Comparison of ENCODE assay signal across 1 cellular context in genomic region chr9:87674565-87675299, GRCh38.
TF ChIP-seq lines count a peak whose summit lies in the region.

No MANE protein-coding gene starts in this region.

TF ChIP-seq in K562, 482 proteins besides CTCF, POLR2A, EP300 and RAD21 (continued from another document and continues in another):
- peak; percentile 34; the same call in 1 of the 2 replicates for TF ChIP-seq HMBOX1 (IDR thresholded peaks at IDR 0.05)
- TF ChIP-seq SRSF9 (IDR thresholded peaks at IDR 0.05; ENCODE audit: borderline replicate concordance, low read depth, low read length) = no peak
- peak in 1 of 2 experiments; percentile 56; a peak in 2 of 4 replicates for TF ChIP-seq TRIM24 (IDR thresholded peaks at IDR 0.05)
- TF ChIP-seq, protein P1, sequence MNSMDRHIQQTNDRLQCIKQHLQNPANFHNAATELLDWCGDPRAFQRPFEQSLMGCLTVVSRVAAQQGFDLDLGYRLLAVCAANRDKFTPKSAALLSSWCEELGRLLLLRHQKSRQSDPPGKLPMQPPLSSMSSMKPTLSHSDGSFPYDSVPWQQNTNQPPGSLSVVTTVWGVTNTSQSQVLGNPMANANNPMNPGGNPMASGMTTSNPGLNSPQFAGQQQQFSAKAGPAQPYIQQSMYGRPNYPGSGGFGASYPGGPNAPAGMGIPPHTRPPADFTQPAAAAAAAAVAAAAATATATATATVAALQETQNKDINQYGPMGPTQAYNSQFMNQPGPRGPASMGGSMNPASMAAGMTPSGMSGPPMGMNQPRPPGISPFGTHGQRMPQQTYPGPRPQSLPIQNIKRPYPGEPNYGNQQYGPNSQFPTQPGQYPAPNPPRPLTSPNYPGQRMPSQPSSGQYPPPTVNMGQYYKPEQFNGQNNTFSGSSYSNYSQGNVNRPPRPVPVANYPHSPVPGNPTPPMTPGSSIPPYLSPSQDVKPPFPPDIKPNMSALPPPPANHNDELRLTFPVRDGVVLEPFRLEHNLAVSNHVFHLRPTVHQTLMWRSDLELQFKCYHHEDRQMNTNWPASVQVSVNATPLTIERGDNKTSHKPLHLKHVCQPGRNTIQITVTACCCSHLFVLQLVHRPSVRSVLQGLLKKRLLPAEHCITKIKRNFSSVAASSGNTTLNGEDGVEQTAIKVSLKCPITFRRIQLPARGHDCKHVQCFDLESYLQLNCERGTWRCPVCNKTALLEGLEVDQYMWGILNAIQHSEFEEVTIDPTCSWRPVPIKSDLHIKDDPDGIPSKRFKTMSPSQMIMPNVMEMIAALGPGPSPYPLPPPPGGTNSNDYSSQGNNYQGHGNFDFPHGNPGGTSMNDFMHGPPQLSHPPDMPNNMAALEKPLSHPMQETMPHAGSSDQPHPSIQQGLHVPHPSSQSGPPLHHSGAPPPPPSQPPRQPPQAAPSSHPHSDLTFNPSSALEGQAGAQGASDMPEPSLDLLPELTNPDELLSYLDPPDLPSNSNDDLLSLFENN (IDR thresholded peaks at IDR 0.05; ENCODE audit: low read depth in 2 of 2, low read length in 2 of 2) = peak in 1 of 2 experiments; percentile 43; a peak in 1 of 4 replicates
- TF ChIP-seq, protein P2, sequence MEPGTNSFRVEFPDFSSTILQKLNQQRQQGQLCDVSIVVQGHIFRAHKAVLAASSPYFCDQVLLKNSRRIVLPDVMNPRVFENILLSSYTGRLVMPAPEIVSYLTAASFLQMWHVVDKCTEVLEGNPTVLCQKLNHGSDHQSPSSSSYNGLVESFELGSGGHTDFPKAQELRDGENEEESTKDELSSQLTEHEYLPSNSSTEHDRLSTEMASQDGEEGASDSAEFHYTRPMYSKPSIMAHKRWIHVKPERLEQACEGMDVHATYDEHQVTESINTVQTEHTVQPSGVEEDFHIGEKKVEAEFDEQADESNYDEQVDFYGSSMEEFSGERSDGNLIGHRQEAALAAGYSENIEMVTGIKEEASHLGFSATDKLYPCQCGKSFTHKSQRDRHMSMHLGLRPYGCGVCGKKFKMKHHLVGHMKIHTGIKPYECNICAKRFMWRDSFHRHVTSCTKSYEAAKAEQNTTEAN (CRISPR knock-in tag; IDR thresholded peaks at IDR 0.05) = no peak
- TF ChIP-seq THRB (CRISPR knock-in tag; conservative IDR thresholded peaks at IDR 0.05) = no peak
- TF ChIP-seq CREB3 (tag; conservative IDR thresholded peaks at IDR 0.05; ENCODE audit: low read depth) = peak; percentile 73; the same call in 1 of the 2 replicates
- 0 out of 2 replicates have a peak, but pooled peaks have one; percentile 30 for TF ChIP-seq ATF7 (IDR thresholded peaks at IDR 0.05)
- no peak for TF ChIP-seq ZNF282 (CRISPR knock-in tag; IDR thresholded peaks at IDR 0.05)
- TF ChIP-seq, protein P3, sequence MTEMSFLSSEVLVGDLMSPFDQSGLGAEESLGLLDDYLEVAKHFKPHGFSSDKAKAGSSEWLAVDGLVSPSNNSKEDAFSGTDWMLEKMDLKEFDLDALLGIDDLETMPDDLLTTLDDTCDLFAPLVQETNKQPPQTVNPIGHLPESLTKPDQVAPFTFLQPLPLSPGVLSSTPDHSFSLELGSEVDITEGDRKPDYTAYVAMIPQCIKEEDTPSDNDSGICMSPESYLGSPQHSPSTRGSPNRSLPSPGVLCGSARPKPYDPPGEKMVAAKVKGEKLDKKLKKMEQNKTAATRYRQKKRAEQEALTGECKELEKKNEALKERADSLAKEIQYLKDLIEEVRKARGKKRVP (CRISPR knock-in tag; IDR thresholded peaks at IDR 0.05) = no peak
- TF ChIP-seq MECOM (CRISPR knock-in tag; IDR thresholded peaks at IDR 0.05) = no peak
- TF ChIP-seq ZNF253 (CRISPR knock-in tag; conservative IDR thresholded peaks at IDR 0.05) = no peak
- TF ChIP-seq POLR3G (IDR thresholded peaks at IDR 0.05; ENCODE audit: extremely low read depth, insufficient read length, insufficient replicate concordance) = no peak
- 0 out of 2 replicates have a peak, but pooled peaks have one; percentile 42 for TF ChIP-seq NFRKB (IDR thresholded peaks at IDR 0.05; ENCODE audit: low read depth)
- no peak for TF ChIP-seq FOXA3 (CRISPR knock-in tag; conservative IDR thresholded peaks at IDR 0.05 in 1 of 2, IDR thresholded peaks at IDR 0.05 in 1 of 2)
- TF ChIP-seq L3MBTL2 (IDR thresholded peaks at IDR 0.05) = 0 out of 2 replicates have a peak, but pooled peaks have one; percentile 36
- peak; percentile 79 for TF ChIP-seq MTA2 (IDR thresholded peaks at IDR 0.05; ENCODE audit: low read depth)
- TF ChIP-seq, protein P4, sequence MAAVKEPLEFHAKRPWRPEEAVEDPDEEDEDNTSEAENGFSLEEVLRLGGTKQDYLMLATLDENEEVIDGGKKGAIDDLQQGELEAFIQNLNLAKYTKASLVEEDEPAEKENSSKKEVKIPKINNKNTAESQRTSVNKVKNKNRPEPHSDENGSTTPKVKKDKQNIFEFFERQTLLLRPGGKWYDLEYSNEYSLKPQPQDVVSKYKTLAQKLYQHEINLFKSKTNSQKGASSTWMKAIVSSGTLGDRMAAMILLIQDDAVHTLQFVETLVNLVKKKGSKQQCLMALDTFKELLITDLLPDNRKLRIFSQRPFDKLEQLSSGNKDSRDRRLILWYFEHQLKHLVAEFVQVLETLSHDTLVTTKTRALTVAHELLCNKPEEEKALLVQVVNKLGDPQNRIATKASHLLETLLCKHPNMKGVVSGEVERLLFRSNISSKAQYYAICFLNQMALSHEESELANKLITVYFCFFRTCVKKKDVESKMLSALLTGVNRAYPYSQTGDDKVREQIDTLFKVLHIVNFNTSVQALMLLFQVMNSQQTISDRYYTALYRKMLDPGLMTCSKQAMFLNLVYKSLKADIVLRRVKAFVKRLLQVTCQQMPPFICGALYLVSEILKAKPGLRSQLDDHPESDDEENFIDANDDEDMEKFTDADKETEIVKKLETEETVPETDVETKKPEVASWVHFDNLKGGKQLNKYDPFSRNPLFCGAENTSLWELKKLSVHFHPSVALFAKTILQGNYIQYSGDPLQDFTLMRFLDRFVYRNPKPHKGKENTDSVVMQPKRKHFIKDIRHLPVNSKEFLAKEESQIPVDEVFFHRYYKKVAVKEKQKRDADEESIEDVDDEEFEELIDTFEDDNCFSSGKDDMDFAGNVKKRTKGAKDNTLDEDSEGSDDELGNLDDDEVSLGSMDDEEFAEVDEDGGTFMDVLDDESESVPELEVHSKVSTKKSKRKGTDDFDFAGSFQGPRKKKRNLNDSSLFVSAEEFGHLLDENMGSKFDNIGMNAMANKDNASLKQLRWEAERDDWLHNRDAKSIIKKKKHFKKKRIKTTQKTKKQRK (IDR thresholded peaks at IDR 0.05; ENCODE audit: borderline replicate concordance, low read depth, low read length) = no peak
- no peak for TF ChIP-seq ERF (CRISPR knock-in tag; IDR thresholded peaks at IDR 0.05)
- no peak for TF ChIP-seq SAFB (IDR thresholded peaks at IDR 0.05; ENCODE audit: borderline replicate concordance, low read depth, low read length)
- peak; percentile 45 to 55; a peak in 2 of 4 replicates for TF ChIP-seq FOXK2 (conservative IDR thresholded peaks at IDR 0.05 in 1 of 2, IDR thresholded peaks at IDR 0.05 in 1 of 2; ENCODE audit: low read depth in 2 of 2)
- TF ChIP-seq NBN (IDR thresholded peaks at IDR 0.05; ENCODE audit: low read depth) = 0 out of 2 replicates have a peak, but pooled peaks have one; percentile 36
- TF ChIP-seq, protein P5, sequence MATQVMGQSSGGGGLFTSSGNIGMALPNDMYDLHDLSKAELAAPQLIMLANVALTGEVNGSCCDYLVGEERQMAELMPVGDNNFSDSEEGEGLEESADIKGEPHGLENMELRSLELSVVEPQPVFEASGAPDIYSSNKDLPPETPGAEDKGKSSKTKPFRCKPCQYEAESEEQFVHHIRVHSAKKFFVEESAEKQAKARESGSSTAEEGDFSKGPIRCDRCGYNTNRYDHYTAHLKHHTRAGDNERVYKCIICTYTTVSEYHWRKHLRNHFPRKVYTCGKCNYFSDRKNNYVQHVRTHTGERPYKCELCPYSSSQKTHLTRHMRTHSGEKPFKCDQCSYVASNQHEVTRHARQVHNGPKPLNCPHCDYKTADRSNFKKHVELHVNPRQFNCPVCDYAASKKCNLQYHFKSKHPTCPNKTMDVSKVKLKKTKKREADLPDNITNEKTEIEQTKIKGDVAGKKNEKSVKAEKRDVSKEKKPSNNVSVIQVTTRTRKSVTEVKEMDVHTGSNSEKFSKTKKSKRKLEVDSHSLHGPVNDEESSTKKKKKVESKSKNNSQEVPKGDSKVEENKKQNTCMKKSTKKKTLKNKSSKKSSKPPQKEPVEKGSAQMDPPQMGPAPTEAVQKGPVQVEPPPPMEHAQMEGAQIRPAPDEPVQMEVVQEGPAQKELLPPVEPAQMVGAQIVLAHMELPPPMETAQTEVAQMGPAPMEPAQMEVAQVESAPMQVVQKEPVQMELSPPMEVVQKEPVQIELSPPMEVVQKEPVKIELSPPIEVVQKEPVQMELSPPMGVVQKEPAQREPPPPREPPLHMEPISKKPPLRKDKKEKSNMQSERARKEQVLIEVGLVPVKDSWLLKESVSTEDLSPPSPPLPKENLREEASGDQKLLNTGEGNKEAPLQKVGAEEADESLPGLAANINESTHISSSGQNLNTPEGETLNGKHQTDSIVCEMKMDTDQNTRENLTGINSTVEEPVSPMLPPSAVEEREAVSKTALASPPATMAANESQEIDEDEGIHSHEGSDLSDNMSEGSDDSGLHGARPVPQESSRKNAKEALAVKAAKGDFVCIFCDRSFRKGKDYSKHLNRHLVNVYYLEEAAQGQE (CRISPR knock-in tag; IDR thresholded peaks at IDR 0.05; ENCODE audit: low read depth) = no peak
- TF ChIP-seq, protein P6, sequence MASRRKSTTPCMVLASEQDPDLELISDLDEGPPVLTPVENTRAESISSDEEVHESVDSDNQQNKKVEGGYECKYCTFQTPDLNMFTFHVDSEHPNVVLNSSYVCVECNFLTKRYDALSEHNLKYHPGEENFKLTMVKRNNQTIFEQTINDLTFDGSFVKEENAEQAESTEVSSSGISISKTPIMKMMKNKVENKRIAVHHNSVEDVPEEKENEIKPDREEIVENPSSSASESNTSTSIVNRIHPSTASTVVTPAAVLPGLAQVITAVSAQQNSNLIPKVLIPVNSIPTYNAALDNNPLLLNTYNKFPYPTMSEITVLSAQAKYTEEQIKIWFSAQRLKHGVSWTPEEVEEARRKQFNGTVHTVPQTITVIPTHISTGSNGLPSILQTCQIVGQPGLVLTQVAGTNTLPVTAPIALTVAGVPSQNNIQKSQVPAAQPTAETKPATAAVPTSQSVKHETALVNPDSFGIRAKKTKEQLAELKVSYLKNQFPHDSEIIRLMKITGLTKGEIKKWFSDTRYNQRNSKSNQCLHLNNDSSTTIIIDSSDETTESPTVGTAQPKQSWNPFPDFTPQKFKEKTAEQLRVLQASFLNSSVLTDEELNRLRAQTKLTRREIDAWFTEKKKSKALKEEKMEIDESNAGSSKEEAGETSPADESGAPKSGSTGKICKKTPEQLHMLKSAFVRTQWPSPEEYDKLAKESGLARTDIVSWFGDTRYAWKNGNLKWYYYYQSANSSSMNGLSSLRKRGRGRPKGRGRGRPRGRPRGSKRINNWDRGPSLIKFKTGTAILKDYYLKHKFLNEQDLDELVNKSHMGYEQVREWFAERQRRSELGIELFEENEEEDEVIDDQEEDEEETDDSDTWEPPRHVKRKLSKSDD (conservative IDR thresholded peaks at IDR 0.05; ENCODE audit: low read length) = no peak
- TF ChIP-seq, protein P7, sequence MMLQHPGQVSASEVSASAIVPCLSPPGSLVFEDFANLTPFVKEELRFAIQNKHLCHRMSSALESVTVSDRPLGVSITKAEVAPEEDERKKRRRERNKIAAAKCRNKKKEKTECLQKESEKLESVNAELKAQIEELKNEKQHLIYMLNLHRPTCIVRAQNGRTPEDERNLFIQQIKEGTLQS (IDR thresholded peaks at IDR 0.05) = no peak
- TF ChIP-seq, protein P7 (CRISPR knock-in tag; conservative IDR thresholded peaks at IDR 0.05) = no peak
- TF ChIP-seq ETV6 (IDR thresholded peaks at IDR 0.05; ENCODE audit: borderline replicate concordance in 1 of 2, low read depth in 2 of 2, low read length in 1 of 2) = no peak
- TF ChIP-seq ETV6 (CRISPR knock-in tag; IDR thresholded peaks at IDR 0.05; ENCODE audit: borderline replicate concordance) = no peak
- no peak for TF ChIP-seq ASH1L (IDR thresholded peaks at IDR 0.05; ENCODE audit: borderline replicate concordance, low read depth, partially characterized antibody)
- TF ChIP-seq LEF1 (IDR thresholded peaks at IDR 0.05) = peak; percentile 90
